Comparison of ENCODE assay signal across 1 cellular context in genomic region chr5:180602481-180603075, GRCh38.
TF ChIP-seq lines count a peak whose summit lies in the region.

No MANE protein-coding gene starts in this region.

TF ChIP-seq in WTC11, 78 proteins besides CTCF, POLR2A, EP300 and RAD21 (continued from another document):
- TF ChIP-seq ATF1 (CRISPR knock-in tag; IDR thresholded peaks at IDR 0.05) (no peak), ZNF317 (CRISPR knock-in tag; IDR thresholded peaks at IDR 0.05; ENCODE audit: borderline replicate concordance, low read depth) (no peak)
